In the genomic region with DNA sequence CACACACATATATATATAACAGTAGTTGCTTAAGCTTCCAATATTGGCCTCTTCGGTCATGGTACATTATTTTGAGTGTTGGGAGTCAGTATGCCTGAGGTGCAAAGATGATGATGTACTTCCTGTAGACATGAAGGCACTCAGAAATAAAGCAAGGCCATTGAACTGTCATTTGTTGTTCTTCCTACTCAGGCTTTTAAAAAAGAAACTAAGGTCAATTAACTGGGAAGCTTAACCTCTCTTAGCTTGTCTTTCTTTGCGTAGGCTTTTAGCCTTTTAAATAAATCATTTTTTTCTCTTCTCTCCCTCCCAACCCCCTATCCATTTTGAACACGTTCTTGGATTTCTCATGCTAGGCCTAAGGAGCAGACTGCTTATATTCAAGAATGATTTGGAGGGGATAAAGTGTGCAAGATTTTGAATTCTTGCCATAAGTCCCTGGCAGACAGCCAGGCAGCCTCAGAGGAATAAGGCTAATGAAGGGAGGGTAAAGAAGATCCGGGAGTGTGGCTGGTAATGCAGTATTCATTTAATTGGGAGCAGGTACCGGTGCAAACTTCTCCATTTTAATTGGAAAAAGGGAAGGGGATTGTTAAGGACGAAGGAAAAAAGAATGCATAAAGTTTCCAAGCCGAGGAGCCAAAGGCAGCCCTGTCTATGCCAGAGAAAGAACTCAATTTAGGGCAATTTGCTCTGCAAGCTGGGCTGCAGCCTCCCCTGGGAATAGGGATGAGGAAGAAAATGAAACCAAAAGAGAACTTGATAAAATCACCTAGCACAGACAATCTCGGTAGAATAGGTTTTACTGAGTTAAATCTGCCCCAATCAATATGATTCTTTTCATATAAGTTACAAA, we compare ENCODE assay signal across 10 cellular contexts.
DNase-seq lines count a peak whose midpoint lies in the region; ATAC-seq and TF ChIP-seq lines count a peak whose summit lies in the region.
"Had no signal": no experiment of that assay in that cellular context is flagged by ENCODE, and none has a peak within 500 bp of the region (broad histone marks: within the 10 kb centered on the region; RNA-seq: fewer than 3 reads in every experiment).

No MANE protein-coding gene starts in this region.

- CTCF ChIA-PET in naive thymus-derived CD4-positive, alpha-beta T cell (lab: Charles Lee) = no interaction called here

- H3K36me3 Mint-ChIP-seq in naive thymus-derived CD4-positive, alpha-beta T cell = no peaks in the 10 kb centered on the region
- no peaks in the 10 kb centered on the region for H3K36me3 Mint-ChIP-seq in natural killer cell

- H3K4me1 Mint-ChIP-seq in naive thymus-derived CD4-positive, alpha-beta T cell = no peaks in the 10 kb centered on the region
- no peaks in the 10 kb centered on the region for H3K4me1 Mint-ChIP-seq in natural killer cell

- TF ChIP-seq CTCF in astrocyte of the cerebellum (IDR thresholded peaks at IDR 0.05; ENCODE audit: low read depth, low read length, missing control alignments) (no peak), GM13976 (IDR thresholded peaks at IDR 0.05; ENCODE audit: borderline replicate concordance, control extremely low read depth, extremely low read depth, insufficient read depth, missing control alignments) (no peak), natural killer cell (IDR thresholded peaks at IDR 0.05) (no peak)

- no peaks in the 10 kb centered on the region for H3K27me3 Mint-ChIP-seq in naive thymus-derived CD4-positive, alpha-beta T cell
- H3K27me3 Mint-ChIP-seq in natural killer cell (ENCODE audit: low read depth in 2 of 2) = no peaks in the 10 kb centered on the region

- peak overlapping the region; percentile 0 for H3K4me3 ChIP-seq in astrocyte of the cerebellum (ENCODE audit: low read depth, low read length)
- H3K4me3 ChIP-seq in naive thymus-derived CD4-positive, alpha-beta T cell (ENCODE audit: low read length) = no peak overlapping the region
- H3K4me3 ChIP-seq: GM12878 had no signal

- H3K4me1 ChIP-seq in naive thymus-derived CD4-positive, alpha-beta T cell (ENCODE audit: control insufficient read depth in 2 of 2, insufficient read depth in 2 of 2, low read length in 2 of 2) = no peaks in the 10 kb centered on the region

- H3K9me3 Mint-ChIP-seq in naive thymus-derived CD4-positive, alpha-beta T cell = peaks cover 0 to 9% (median 0%) of the 10 kb centered on the region in 11 donors
- peaks cover 11 to 14% of the 10 kb centered on the region in 2 donors for H3K9me3 Mint-ChIP-seq in natural killer cell

- no peak overlapping the region for H3K4me3 Mint-ChIP-seq in naive thymus-derived CD4-positive, alpha-beta T cell
- H3K4me3 Mint-ChIP-seq in natural killer cell = no peak overlapping the region

- no peaks in the 10 kb centered on the region for H3K27me3 ChIP-seq in naive thymus-derived CD4-positive, alpha-beta T cell (ENCODE audit: control insufficient read depth in 2 of 2, insufficient read depth in 2 of 2, low read length in 2 of 2)
- H3K27me3 ChIP-seq: gastroesophageal sphincter had no signal

- ATAC-seq in naive thymus-derived CD4-positive, alpha-beta T cell = no peak
- no peak for ATAC-seq in natural killer cell
- ATAC-seq: gastroesophageal sphincter, GM12878 had no signal

- in situ Hi-C loops in astrocyte of the cerebellum (cut with HindIII; ENCODE audit: low sequenced_read_pairs) = no loop called here
- in situ Hi-C loops in GM13976 (cut with MboI; ENCODE audit: low sequenced_read_pairs, unreplicated experiment) = no loop called here

- H3K36me3 ChIP-seq in naive thymus-derived CD4-positive, alpha-beta T cell (ENCODE audit: control insufficient read depth in 2 of 3, insufficient read depth in 3 of 3, low read length in 3 of 3) = no peaks in the 10 kb centered on the region
- H3K36me3 ChIP-seq: gastroesophageal sphincter had no signal

- POLR2A ChIA-PET in naive thymus-derived CD4-positive, alpha-beta T cell (lab: Charles Lee) = no interaction called here

- no peaks in the 10 kb centered on the region for H3K9me3 ChIP-seq in naive thymus-derived CD4-positive, alpha-beta T cell (ENCODE audit: control insufficient read depth in 2 of 3, low read length in 3 of 3)
- H3K9me3 ChIP-seq: gastroesophageal sphincter had no signal

- H3K27ac ChIP-seq in naive thymus-derived CD4-positive, alpha-beta T cell (ENCODE audit: low read depth, low read length) = no peak overlapping the region
- H3K27ac ChIP-seq: gastroesophageal sphincter had no signal

- intact Hi-C loops in naive thymus-derived CD4-positive, alpha-beta T cell (cut with micrococcal nuclease) = no loop called here
- intact Hi-C loops in natural killer cell (cut with micrococcal nuclease) = no loop called here

- DNase-seq in DMS 273 (lab: John Stamatoyannopoulos, UW; ENCODE audit: unreplicated experiment) (peak; percentile 62), NCI-H1930 (lab: John Stamatoyannopoulos, UW) (peak; percentile 29 to 39), astrocyte of the cerebellum (ENCODE audit: low read depth) (peak; percentile 13), nucleus accumbens (lab: John Stamatoyannopoulos, UW) (peak in 30 of 56 donors; percentile 1 to 64 (median 16)), GM13976 (ENCODE audit: low spot score) (no peak), natural killer cell (no peak), NCI-H1048 (lab: John Stamatoyannopoulos, UW) (no peak)
- DNase-seq in naive thymus-derived CD4-positive, alpha-beta T cell = no peak

- no peak overlapping the region for H3K27ac Mint-ChIP-seq in naive thymus-derived CD4-positive, alpha-beta T cell
- no peak overlapping the region for H3K27ac Mint-ChIP-seq in natural killer cell

Comparison
In these comparisons a context has a peak if more than half of its experiments do, and no peak if none do; other contexts are left out.
1. DNase-seq: peak in DMS 273 (single experiment), NCI-H1930 (2 of 2), astrocyte of the cerebellum (single experiment) and nucleus accumbens (30 of 56); none in GM13976 (single experiment), naive thymus-derived CD4-positive, alpha-beta T cell (0 of 9), natural killer cell (single experiment) and NCI-H1048 (single experiment).